Comparison of ENCODE assay signal across 14 cellular contexts in genomic region chr12:80316141-80316700, GRCh38.
"Had no signal": no experiment of that assay in that cellular context is flagged by ENCODE, and none has a peak within 500 bp of the region (broad histone marks: within the 10 kb centered on the region; RNA-seq: fewer than 3 reads in every experiment).

No MANE protein-coding gene starts in this region.

- H3K4me3 ChIP-seq: colonic mucosa, esophagus muscularis mucosa, thyroid gland, uterus had no signal

- H3K9me3 ChIP-seq: colonic mucosa, esophagus muscularis mucosa, thyroid gland, uterus had no signal

- H3K27me3 ChIP-seq: colonic mucosa, esophagus muscularis mucosa, thyroid gland, uterus had no signal

- H3K36me3 ChIP-seq: colonic mucosa, esophagus muscularis mucosa, thyroid gland, uterus had no signal

- ATAC-seq: stimulated activated memory B cell treated with anti-CD40 and anti-IgM and Interleukin-4, amounts not matched to agents 10 μg/mL and 1 μg/mL and 100 μg/mL, for 72 hours; WTC11 had no signal

- H3K27ac ChIP-seq: colonic mucosa, esophagus muscularis mucosa, thyroid gland, uterus had no signal

- H3K4me1 ChIP-seq: colonic mucosa, esophagus muscularis mucosa, thyroid gland, uterus had no signal

- DNase-seq: activated CD4-positive, alpha-beta memory T cell treated with anti-CD3 and anti-CD28 coated beads, Interleukin-2, amount 10 ng/mL, durations not matched to agents 7 days and 5 days; activated CD4-positive, alpha-beta T cell treated with anti-CD3 and anti-CD28 coated beads for 4 hours; activated effector memory CD4-positive, alpha-beta T cell treated with anti-CD3 and anti-CD28 coated beads, Interleukin-2, amount 50 U/mL, for 16 hours; activated T-cell treated with anti-CD3 and anti-CD28 coated beads, Interleukin-2, amount 50 U/mL, for 24 hours; colonic mucosa; foreskin melanocyte; nucleus accumbens; posterior cingulate gyrus; retina; thyroid gland; uterus had no signal
